20 cellular contexts compared by ENCODE assay signal in genomic region chr14:59069455-59069854, GRCh38.
"Had no signal": no experiment of that assay in that cellular context is flagged by ENCODE, and none has a peak within 500 bp of the region (broad histone marks: within the 10 kb centered on the region; RNA-seq: fewer than 3 reads in every experiment).

No MANE protein-coding gene starts in this region.

- H3K36me3 ChIP-seq: left ventricle myocardium inferior, neutrophil, thyroid gland had no signal

- H3K4me3 ChIP-seq: dorsolateral prefrontal cortex, left ventricle myocardium inferior, thyroid gland had no signal

- H3K9me3 Mint-ChIP-seq: activated T-helper 1 cell treated with anti-CD3 and anti-CD28 coated beads, Interleukin-12 subunit alpha, Interleukin-12 subunit beta, Interleukin-2, Interleukin-4 antibody, amounts not matched to agents 30 ng/mL and 10 ng/mL and 1 ng/mL, durations not matched to agents 14 hours and 24 hours and 36 hours had no signal

- H3K4me3 Mint-ChIP-seq: activated naive CD8-positive, alpha-beta T cell; activated T-helper 1 cell treated with anti-CD3 and anti-CD28 coated beads, Interleukin-12 subunit alpha, Interleukin-12 subunit beta, Interleukin-2, Interleukin-4 antibody, amounts not matched to agents 30 ng/mL and 10 ng/mL and 1 ng/mL, durations not matched to agents 14 hours and 24 hours and 36 hours; naive thymus-derived CD4-positive, alpha-beta T cell had no signal

- DNase-seq: activated CD4-positive, alpha-beta T cell treated with anti-CD3 and anti-CD28 coated beads, Interleukin-2, amount 50 U/mL, for 4 hours; activated T-cell treated with anti-CD3 and anti-CD28 coated beads for 4 hours; dorsolateral prefrontal cortex; foreskin melanocyte; glutamatergic neuron; hypothalamus; kidney; left ventricle myocardium inferior; naive thymus-derived CD4-positive, alpha-beta T cell; stimulated activated CD4-positive, alpha-beta T cell treated with anti-CD3 and anti-CD28 coated beads, Interleukin-12 subunit alpha, Interleukin-12 subunit beta, amount 100 ng/mL, for 4 hours; stimulated activated CD4-positive, alpha-beta T cell treated with anti-CD3 and anti-CD28 coated beads, Interleukin-1b, Interleukin-23, amount 100 ng/mL, for 48 hours; stimulated activated CD8-positive, alpha-beta memory T cell treated with anti-CD3 and anti-CD28 coated beads, Interleukin-4, amount 100 ng/mL, for 48 hours; stimulated activated naive CD4-positive, alpha-beta T cell; T-helper 2 cell; thyroid gland had no signal

- H3K27ac ChIP-seq: dorsolateral prefrontal cortex, epithelial cell of prostate, left ventricle myocardium inferior, neutrophil, parathyroid adenoma, thyroid gland had no signal

- H3K27me3 ChIP-seq: dorsolateral prefrontal cortex, neutrophil, thyroid gland had no signal

- H3K36me3 Mint-ChIP-seq: activated naive CD8-positive, alpha-beta T cell; naive thymus-derived CD4-positive, alpha-beta T cell had no signal

- H3K27ac Mint-ChIP-seq: activated naive CD8-positive, alpha-beta T cell; activated T-helper 1 cell treated with anti-CD3 and anti-CD28 coated beads, Interleukin-12 subunit alpha, Interleukin-12 subunit beta, Interleukin-2, Interleukin-4 antibody, amounts not matched to agents 30 ng/mL and 10 ng/mL and 1 ng/mL, durations not matched to agents 14 hours and 24 hours and 36 hours; naive thymus-derived CD4-positive, alpha-beta T cell had no signal

- H3K4me1 Mint-ChIP-seq: naive thymus-derived CD4-positive, alpha-beta T cell had no signal

- ATAC-seq: naive thymus-derived CD4-positive, alpha-beta T cell had no signal

- H3K79me2 ChIP-seq: parathyroid adenoma had no signal

- H3K9me3 ChIP-seq: neutrophil, thyroid gland had no signal

- H3K4me1 ChIP-seq: left ventricle myocardium inferior, parathyroid adenoma, thyroid gland had no signal

- H2AFZ ChIP-seq: parathyroid adenoma had no signal
